Comparison of ENCODE assay signal across 1 cellular context in genomic region chr5:72107874-72108199, GRCh38.
A peak's percentile ranks its signal among the peaks of the same experiment; 100 is the strongest.
TF ChIP-seq lines count a peak whose summit lies in the region.

No MANE protein-coding gene starts in this region.

TF ChIP-seq in HepG2, 621 proteins besides CTCF, POLR2A, EP300 and RAD21 (continued from another document):
- TF ChIP-seq ZNF687 (CRISPR knock-in tag; IDR thresholded peaks at IDR 0.05) = peak; percentile 7
- 0 out of 4 replicates have a peak, but pooled peaks of 1 of the 2 experiments have one; percentile 3 for TF ChIP-seq HMGXB4 (CRISPR knock-in tag; IDR thresholded peaks at IDR 0.05; ENCODE audit: borderline replicate concordance in 1 of 2, low read depth in 1 of 2)
- no peak for TF ChIP-seq SOX6 (IDR thresholded peaks at IDR 0.05)
- TF ChIP-seq SOX6 (CRISPR knock-in tag; IDR thresholded peaks at IDR 0.05) = no peak
- 0 out of 2 replicates have a peak, but pooled peaks have one; percentile 0 for TF ChIP-seq HOXA3 (CRISPR knock-in tag; IDR thresholded peaks at IDR 0.05)
- no peak for TF ChIP-seq KDM6A (CRISPR knock-in tag; IDR thresholded peaks at IDR 0.05; ENCODE audit: low read depth)
- TF ChIP-seq ZNF430 (CRISPR knock-in tag; IDR thresholded peaks at IDR 0.05) = 0 out of 2 replicates have a peak, but pooled peaks have one; percentile 13
- no peak for TF ChIP-seq ZBTB38 (CRISPR knock-in tag; IDR thresholded peaks at IDR 0.05)
- 0 out of 2 replicates have a peak, but pooled peaks have one; percentile 5 for TF ChIP-seq KDM3A (CRISPR knock-in tag; IDR thresholded peaks at IDR 0.05; ENCODE audit: low read depth)
